19 cellular contexts compared by ENCODE assay signal in the genomic region with DNA sequence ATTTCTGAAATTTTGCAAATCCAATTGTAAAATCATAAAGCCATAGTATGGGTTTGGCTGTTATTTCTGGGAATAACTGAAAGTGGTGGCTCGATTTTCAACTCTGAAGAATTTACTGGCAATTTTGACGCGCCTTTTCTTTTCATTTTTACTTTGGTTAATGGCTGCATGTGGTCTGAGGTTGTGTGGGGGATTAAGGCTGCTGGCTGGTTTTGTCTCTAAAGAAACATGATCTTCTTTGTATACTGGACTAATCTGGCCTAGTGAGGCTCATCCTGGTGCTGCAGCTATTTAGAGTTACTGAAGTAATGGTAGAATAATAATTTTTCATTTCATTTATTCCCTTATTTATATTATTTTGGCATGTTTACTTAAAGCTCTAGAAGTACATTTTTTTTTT.
DNase-seq lines count a peak whose midpoint lies in the region; ATAC-seq lines count a peak whose summit lies in the region.
"Had no signal": no experiment of that assay in that cellular context is flagged by ENCODE, and none has a peak within 500 bp of the region (broad histone marks: within the 10 kb centered on the region; RNA-seq: fewer than 3 reads in every experiment).

No MANE protein-coding gene starts in this region.

- H3K27ac ChIP-seq in substantia nigra (ENCODE audit: low read depth, low read length, poor library complexity, severe bottlenecking), result no peak overlapping the region
- H3K27ac ChIP-seq: BLaER1 treated with 17β-estradiol and CSF1 and Interleukin-3, amounts not matched to agents 10 nM and 100 nM; HL-60 had no signal

- ATAC-seq in HG03045 (IDR thresholded peaks at IDR 0.05; ENCODE audit: unreplicated experiment), result no peak
- ATAC-seq: CD8-positive, alpha-beta T cell; GM12878 had no signal

- DNase-seq in NCI-H82 (lab: John Stamatoyannopoulos, UW) (peak; percentile 42), NCI-H82 treated with DMSO at 0.1 percent for 48 hours (lab: John Stamatoyannopoulos, UW; ENCODE audit: unreplicated experiment) (no peak), MV-4-11 (lab: John Stamatoyannopoulos, UW) (peak; percentile 25), amniotic epithelial cell (ENCODE audit: low read depth) (peak; percentile 8), superior temporal gyrus (ENCODE audit: extremely low spot score) (no peak), substantia nigra (lab: John Stamatoyannopoulos, UW) (no peak)
- DNase-seq in effector CD4-positive, alpha-beta T cell, result no peak
- DNase-seq: 8988T; Calu3; CD8-positive, alpha-beta T cell; DMS 273 treated with DMSO at 0.1 percent for 48 hours; DMS53; DND-41; EL; HCEC 1CT had no signal

Comparison
In these comparisons a context has a peak if more than half of its experiments do, and no peak if none do; other contexts are left out.
1. DNase-seq: peak in NCI-H82 (single experiment), MV-4-11 (single experiment) and amniotic epithelial cell (single experiment); none in NCI-H82 treated with DMSO at 0.1 percent for 48 hours (single experiment), superior temporal gyrus (single experiment), substantia nigra (0 of 49) and effector CD4-positive, alpha-beta T cell (single experiment).